22 cellular contexts compared by ENCODE assay signal in genomic region chr12:5739862-5740370, GRCh38.
"Had no signal": no experiment of that assay in that cellular context is flagged by ENCODE, and none has a peak within 500 bp of the region (broad histone marks: within the 10 kb centered on the region; RNA-seq: fewer than 3 reads in every experiment).

No MANE protein-coding gene starts in this region.

- ATAC-seq: activated CD4-positive, CD25-positive, alpha-beta regulatory T cell treated with anti-CD3 and anti-CD28 coated beads, Interleukin-2, amount 50 U/mL, for 24 hours; activated CD8-positive, alpha-beta memory T cell treated with anti-CD3 and anti-CD28 coated beads, Interleukin-2, amount 10 ng/mL, durations not matched to agents 7 days and 5 days; body of pancreas; PC-3; SK-N-SH treated with all-trans-retinoic acid at 6 μM for 48 hours had no signal

- H3K36me3 Mint-ChIP-seq: activated CD8-positive, alpha-beta memory T cell treated with anti-CD3 and anti-CD28 coated beads, Interleukin-2, amount 10 ng/mL, durations not matched to agents 7 days and 5 days; activated naive CD4-positive, alpha-beta T cell treated with anti-CD3 and anti-CD28 coated beads, Interleukin-2, amount 50 U/mL, for 24 hours had no signal

- H3K27me3 Mint-ChIP-seq: activated CD8-positive, alpha-beta memory T cell treated with anti-CD3 and anti-CD28 coated beads, Interleukin-2, amount 10 ng/mL, durations not matched to agents 7 days and 5 days; activated naive CD4-positive, alpha-beta T cell treated with anti-CD3 and anti-CD28 coated beads, Interleukin-2, amount 50 U/mL, for 24 hours; activated T-cell treated with anti-CD3 and anti-CD28 coated beads, Interleukin-2, amount 50 U/mL, for 24 hours had no signal

- H3K4me3 Mint-ChIP-seq: activated CD8-positive, alpha-beta memory T cell treated with anti-CD3 and anti-CD28 coated beads, Interleukin-2, amount 10 ng/mL, durations not matched to agents 7 days and 5 days; activated naive CD4-positive, alpha-beta T cell treated with anti-CD3 and anti-CD28 coated beads, Interleukin-2, amount 50 U/mL, for 24 hours; activated T-cell treated with anti-CD3 and anti-CD28 coated beads, Interleukin-2, amount 50 U/mL, for 24 hours; activated T-helper 1 cell treated with anti-CD3 and anti-CD28 coated beads, Interleukin-12 subunit alpha, Interleukin-12 subunit beta, Interleukin-2, Interleukin-4 antibody, amounts not matched to agents 30 ng/mL and 10 ng/mL and 1 ng/mL, durations not matched to agents 14 hours and 24 hours and 36 hours; T-helper 1 cell treated with Interleukin-12 subunit alpha and Interleukin-12 subunit beta and Interleukin-4 antibody, amounts not matched to agents 30 μg/mL and 1 μg/mL, for 36 hours had no signal

- H3K27ac Mint-ChIP-seq: activated CD8-positive, alpha-beta memory T cell treated with anti-CD3 and anti-CD28 coated beads, Interleukin-2, amount 10 ng/mL, durations not matched to agents 7 days and 5 days; activated naive CD4-positive, alpha-beta T cell treated with anti-CD3 and anti-CD28 coated beads, Interleukin-2, amount 50 U/mL, for 24 hours; activated T-cell treated with anti-CD3 and anti-CD28 coated beads, Interleukin-2, amount 50 U/mL, for 24 hours; activated T-helper 1 cell treated with anti-CD3 and anti-CD28 coated beads, Interleukin-12 subunit alpha, Interleukin-12 subunit beta, Interleukin-2, Interleukin-4 antibody, amounts not matched to agents 30 ng/mL and 10 ng/mL and 1 ng/mL, durations not matched to agents 14 hours and 24 hours and 36 hours; T-helper 1 cell treated with Interleukin-12 subunit alpha and Interleukin-12 subunit beta and Interleukin-4 antibody, amounts not matched to agents 30 μg/mL and 1 μg/mL, for 36 hours had no signal

- DNase-seq: activated CD4-positive, alpha-beta T cell treated with anti-CD3 and anti-CD28 coated beads for 4 hours; activated CD4-positive, alpha-beta T cell treated with anti-CD3 and anti-CD28 coated beads, Interleukin-2, amount 50 U/mL, for 4 hours; activated CD8-positive, alpha-beta memory T cell treated with anti-CD3 and anti-CD28 coated beads, Interleukin-2, amount 10 ng/mL, durations not matched to agents 7 days and 5 days; activated effector memory CD4-positive, alpha-beta T cell treated with Interleukin-2 at 50 U/mL for 16 hours; activated naive CD4-positive, alpha-beta T cell; activated T-cell treated with anti-CD3 and anti-CD28 coated beads, Interleukin-2, amount 50 U/mL, for 24 hours; aorta; body of pancreas; central memory CD4-positive, alpha-beta T cell; Kasumi-1; KBM-7; NCI-H2029; NCI-H2107; NCI-H510A treated with DMSO at 0.1 percent for 48 hours; PC-3; SHP77; SW 1271 had no signal

- H3K4me1 Mint-ChIP-seq: activated CD8-positive, alpha-beta memory T cell treated with anti-CD3 and anti-CD28 coated beads, Interleukin-2, amount 10 ng/mL, durations not matched to agents 7 days and 5 days; activated naive CD4-positive, alpha-beta T cell treated with anti-CD3 and anti-CD28 coated beads, Interleukin-2, amount 50 U/mL, for 24 hours had no signal

- H3K9me3 Mint-ChIP-seq: activated naive CD4-positive, alpha-beta T cell treated with anti-CD3 and anti-CD28 coated beads, Interleukin-2, amount 50 U/mL, for 24 hours; activated T-cell treated with anti-CD3 and anti-CD28 coated beads, Interleukin-2, amount 50 U/mL, for 24 hours; activated T-helper 1 cell treated with anti-CD3 and anti-CD28 coated beads, Interleukin-12 subunit alpha, Interleukin-12 subunit beta, Interleukin-2, Interleukin-4 antibody, amounts not matched to agents 30 ng/mL and 10 ng/mL and 1 ng/mL, durations not matched to agents 14 hours and 24 hours and 36 hours; T-helper 1 cell treated with Interleukin-12 subunit alpha and Interleukin-12 subunit beta and Interleukin-4 antibody, amounts not matched to agents 30 μg/mL and 1 μg/mL, for 36 hours had no signal
